11 cellular contexts compared by ENCODE assay signal in genomic region chrX:151505796-151506195, GRCh38. TPM values are rescaled to one million over a fixed set of nuclear protein-coding genes. Genes with fewer than 3 reads are reported as not detected.
DNase-seq lines count a peak whose midpoint lies in the region; ATAC-seq and TF ChIP-seq lines count a peak whose summit lies in the region.
"Had no signal": no experiment of that assay in that cellular context is flagged by ENCODE, and none has a peak within 500 bp of the region (broad histone marks: within the 10 kb centered on the region; RNA-seq: fewer than 3 reads in every experiment).

No MANE protein-coding gene starts in this region.

- ATAC-seq in GM19324 (IDR thresholded peaks at IDR 0.05; ENCODE audit: low FRiP score, unreplicated experiment) = no peak

- H2AFZ ChIP-seq in SK-N-SH (ENCODE audit: low read depth) = no peak overlapping the region

- TF ChIP-seq CTCF in SK-N-SH (IDR thresholded peaks at IDR 0.05) (peak; percentile 62), vagina (IDR thresholded peaks at IDR 0.05) (peak in 1 of 3 experiments; percentile 5)

- H3K79me2 ChIP-seq in SK-N-SH (ENCODE audit: insufficient read depth) = no peaks in the 10 kb centered on the region

- H3K4me2 ChIP-seq in SK-N-SH = no peak overlapping the region
- H3K4me2 ChIP-seq: BLaER1 treated with 17β-estradiol and CSF1 and Interleukin-3, amounts not matched to agents 10 nM and 100 nM had no signal

- H3K9me3 ChIP-seq in SK-N-SH (no peaks in the 10 kb centered on the region), vagina (no peaks in the 10 kb centered on the region)
- H3K9me3 ChIP-seq: BLaER1 treated with 17β-estradiol and CSF1 and Interleukin-3, amounts not matched to agents 10 nM and 100 nM; pancreas; tibial nerve had no signal

- no peak overlapping the region for H3K9ac ChIP-seq in SK-N-SH
- H3K9ac ChIP-seq: BLaER1 treated with 17β-estradiol and CSF1 and Interleukin-3, amounts not matched to agents 10 nM and 100 nM had no signal

- TF ChIP-seq RAD21 in SK-N-SH (IDR thresholded peaks at IDR 0.05; ENCODE audit: low read length) = peak; percentile 47

- H3K27ac ChIP-seq in SK-N-SH (ENCODE audit: low read depth in 2 of 2, low read length in 1 of 2) (no peak overlapping the region), vagina (no peak overlapping the region)
- H3K27ac ChIP-seq: BLaER1 treated with 17β-estradiol and CSF1 and Interleukin-3, amounts not matched to agents 10 nM and 100 nM; pancreas; tibial nerve had no signal

- H3K4me3 ChIP-seq in H7 (ENCODE audit: insufficient read depth, low read depth, low read length) (no peak overlapping the region), SK-N-SH (ENCODE audit: low read depth in 2 of 2, low read length in 1 of 2) (no peak overlapping the region), vagina (no peak overlapping the region)
- H3K4me3 ChIP-seq: BLaER1 treated with 17β-estradiol and CSF1 and Interleukin-3, amounts not matched to agents 10 nM and 100 nM; pancreas; tibial nerve had no signal

- 5% methylated on average over 2 of the region's 2 CpGs for WGBS in SK-N-SH (ENCODE audit: low lambda C conversion rate)

- no peak for TF ChIP-seq POLR2A in vagina (IDR thresholded peaks at IDR 0.05)

- POLR2A ChIA-PET in SK-N-SH (lab: Yijun Ruan, JAX) = no interaction called here

- CTCF ChIA-PET in SK-N-SH (lab: Yijun Ruan, JAX) = no interaction called here

- H3K4me1 ChIP-seq in SK-N-SH (ENCODE audit: control insufficient read depth in 1 of 2, insufficient read depth in 2 of 2, low read depth in 1 of 2, low read length in 1 of 2) (no peaks in the 10 kb centered on the region), vagina (no peaks in the 10 kb centered on the region)
- H3K4me1 ChIP-seq: BLaER1 treated with 17β-estradiol and CSF1 and Interleukin-3, amounts not matched to agents 10 nM and 100 nM; pancreas; tibial nerve had no signal

- no peaks in the 10 kb centered on the region for H4K20me1 ChIP-seq in SK-N-SH (ENCODE audit: insufficient read depth)

- TF ChIP-seq EP300 in SK-N-SH (IDR thresholded peaks at IDR 0.05; ENCODE audit: borderline replicate concordance in 1 of 2, low read depth in 1 of 2, low read length in 1 of 2) = no peak

- H3K36me3 ChIP-seq in H7 (replicated peaks; ENCODE audit: control insufficient read depth, insufficient read depth, low read length) (no peaks in the 10 kb centered on the region), SK-N-SH (replicated peaks in 1 of 2; ENCODE audit: control insufficient read depth in 1 of 2, insufficient read depth in 2 of 2, low read length in 1 of 2) (no peaks in the 10 kb centered on the region), vagina (no peaks in the 10 kb centered on the region)
- H3K36me3 ChIP-seq: BLaER1 treated with 17β-estradiol and CSF1 and Interleukin-3, amounts not matched to agents 10 nM and 100 nM; pancreas; tibial nerve had no signal

- intact Hi-C loops in vagina (cut with DNase I) = loop anchor here (5.0 kb wide), 1 partner anchor 682 kb away; no protein-coding TSS in a partner anchor

- DNase-seq in NCI-H748 (lab: John Stamatoyannopoulos, UW; ENCODE audit: unreplicated experiment) (peak; percentile 24), NCI-H748 treated with DMSO at 0.1 percent for 48 hours (lab: John Stamatoyannopoulos, UW) (no peak), H7 (peak; percentile 32), SK-N-SH (peak; percentile 4), medulla oblongata (ENCODE audit: extremely low spot score) (peak; percentile 1), NCI-H128 (lab: John Stamatoyannopoulos, UW; ENCODE audit: unreplicated experiment) (no peak), vagina (ENCODE audit: extremely low spot score in 2 of 2) (no peak)
- DNase-seq: pancreas had no signal

- no peaks in the 10 kb centered on the region; the same call in 1 of the 2 replicates for H3K27me3 ChIP-seq in H7 (ENCODE audit: control insufficient read depth, insufficient read depth, low read length)
- peaks cover 14% of the 10 kb centered on the region; the same call in 1 of the 2 replicates for H3K27me3 ChIP-seq in SK-N-SH (ENCODE audit: insufficient read depth)
- H3K27me3 ChIP-seq in vagina = no peaks in the 10 kb centered on the region
- H3K27me3 ChIP-seq: tibial nerve had no signal

- no peaks in the 10 kb centered on the region for H3K9me2 ChIP-seq in SK-N-SH

- no peaks in the 10 kb centered on the region for H3F3A ChIP-seq in SK-N-SH (replicated peaks; ENCODE audit: insufficient read depth)

TF ChIP-seq in SK-N-SH, 30 proteins besides CTCF, POLR2A, EP300 and RAD21:
- TF ChIP-seq USF1 (IDR thresholded peaks at IDR 0.05; ENCODE audit: borderline replicate concordance, low read depth) = no peak
- no peak for TF ChIP-seq JUND (IDR thresholded peaks at IDR 0.05)
- TF ChIP-seq NFIC (IDR thresholded peaks at IDR 0.05; ENCODE audit: borderline replicate concordance) = no peak
- no peak for TF ChIP-seq NRF1 (IDR thresholded peaks at IDR 0.05; ENCODE audit: low read depth, low read length)
- no peak for TF ChIP-seq MEF2A (IDR thresholded peaks at IDR 0.05; ENCODE audit: borderline replicate concordance, low read depth)
- no peak for TF ChIP-seq EZH2phosphoT487 (IDR thresholded peaks at IDR 0.05; ENCODE audit: borderline replicate concordance, low read depth)
- TF ChIP-seq GATA2 (CRISPR knock-in tag; IDR thresholded peaks at IDR 0.05) = no peak
- TF ChIP-seq TCF12 (IDR thresholded peaks at IDR 0.05) = no peak
TF ChIP-seq in SK-N-SH: peak in this region for 0.

RNA-seq across cellular contexts. Expression of gene PASD1, which starts 57.7 kb away (rescaled TPM):
- not detected in 2 replicates for total RNA-seq in H7 (2014; rRNA removed; shearing (Covaris generic))
- 0.03 and 0.08 TPM in 2 replicates for polyA plus RNA-seq in SK-N-SH (2012; rRNA removed)
- polyA plus RNA-seq in SK-N-SH (2012; cell fraction: cytosol; rRNA removed) = 0.04 and 0.05 TPM in 2 replicates
- polyA plus RNA-seq in SK-N-SH (2012; cell fraction: nucleus; rRNA removed) = 0.02 and 0.05 TPM in 2 replicates
- not detected for total RNA-seq in vagina
- total RNA-seq: pancreas, tibial nerve had no signal
- polyA plus RNA-seq: pancreas had no signal

Comparison
In these comparisons a context has a peak if more than half of its experiments do, and no peak if none do; other contexts are left out.
1. DNase-seq: peak in NCI-H748 (single experiment), H7 (single experiment), SK-N-SH (single experiment) and medulla oblongata (single experiment); none in NCI-H748 treated with DMSO at 0.1 percent for 48 hours (single experiment), NCI-H128 (single experiment) and vagina (0 of 2).